1 cellular context compared by ENCODE assay signal in genomic region chr5:65695896-65696295, GRCh38.
TF ChIP-seq lines count a peak whose summit lies in the region.

No MANE protein-coding gene starts in this region.

TF ChIP-seq in H1, 55 proteins besides CTCF, POLR2A, EP300 and RAD21 (continued from another document):
- TF ChIP-seq RNF2 (IDR thresholded peaks at IDR 0.05; ENCODE audit: borderline replicate concordance, low read depth, low read length, missing control alignments, poor library complexity, severe bottlenecking) (no peak), ATF2 (IDR thresholded peaks at IDR 0.05; ENCODE audit: low read length) (no peak), RBBP5 (IDR thresholded peaks at IDR 0.05; ENCODE audit: borderline replicate concordance, low read depth, low read length) (no peak), SP2 (IDR thresholded peaks at IDR 0.05; ENCODE audit: low read length) (no peak), RXRA (IDR thresholded peaks at IDR 0.05; ENCODE audit: insufficient read depth, low read depth, low read length) (no peak), SAP30 (IDR thresholded peaks at IDR 0.05; ENCODE audit: insufficient read depth, insufficient replicate concordance, low read length) (no peak), JUN (IDR thresholded peaks at IDR 0.05; ENCODE audit: low read depth, low read length) (no peak)
